17 cellular contexts compared by ENCODE assay signal in the genomic region with DNA sequence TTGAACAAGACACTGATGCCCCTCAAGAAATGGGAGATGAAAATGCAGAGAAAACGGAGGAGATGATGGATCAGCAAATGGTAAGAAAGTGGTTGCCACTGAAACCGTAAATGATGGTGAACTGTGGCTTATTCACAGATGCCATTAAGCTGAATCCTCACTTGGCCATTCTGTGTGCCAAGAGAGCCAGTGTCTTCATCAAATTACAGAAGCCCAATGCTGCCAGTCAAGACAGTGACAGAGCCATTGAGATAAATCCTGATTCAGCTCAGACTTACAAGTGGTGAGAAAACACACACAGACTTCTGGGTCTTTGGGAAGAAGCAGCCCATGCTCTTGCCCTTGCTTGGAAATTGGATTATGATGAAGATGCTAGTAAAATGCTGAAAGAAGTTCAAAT. TPM values are rescaled to one million over a fixed set of nuclear protein-coding genes. Genes with fewer than 3 reads are reported as not detected.
DNase-seq lines count a peak whose midpoint lies in the region; ATAC-seq lines count a peak whose summit lies in the region.
"Had no signal": no experiment of that assay in that cellular context is flagged by ENCODE, and none has a peak within 500 bp of the region (broad histone marks: within the 10 kb centered on the region; RNA-seq: fewer than 3 reads in every experiment).

No MANE protein-coding gene starts in this region.

- DNase-seq in AG08396 (ENCODE audit: low spot score) (peak; percentile 22), HS-5 (ENCODE audit: low read depth) (peak; percentile 32), amniotic epithelial cell (ENCODE audit: low read depth) (peak; percentile 22), hepatic stellate cell (ENCODE audit: low spot score) (peak; percentile 4), T-helper 1 cell (no peak), NCI-H187 (lab: John Stamatoyannopoulos, UW) (no peak), Right ventricle myocardium superior (no peak), NCI-H748 treated with DMSO at 0.1 percent for 48 hours (lab: John Stamatoyannopoulos, UW) (no peak)
- DNase-seq: activated B cell treated with CpG ODN at 0.5 μM for 24 hours; activated CD8-positive, alpha-beta memory T cell treated with anti-CD3 and anti-CD28 coated beads, Interleukin-2, amount 10 ng/mL, durations not matched to agents 7 days and 5 days; effector CD8-positive, alpha-beta T cell; gastrocnemius medialis; NCI-H1417 treated with DMSO at 0.1 percent for 48 hours; stimulated activated CD4-positive, alpha-beta T cell treated with anti-CD3 and anti-CD28 coated beads, Interleukin-4, amount 100 ng/mL, for 4 hours had no signal

- intact Hi-C loops in Right ventricle myocardium superior (cut with DNase I), result no loop called here

- ATAC-seq in Right ventricle myocardium superior (ENCODE audit: poor library complexity), result no peak
- ATAC-seq: activated CD8-positive, alpha-beta memory T cell treated with anti-CD3 and anti-CD28 coated beads, Interleukin-2, amount 10 ng/mL, durations not matched to agents 7 days and 5 days; gastrocnemius medialis; GM23338 had no signal

RNA-seq across cellular contexts. Expression of gene NBPF6, which starts 52.5 kb away (rescaled TPM):
- total RNA-seq in Right ventricle myocardium superior, result not detected
- total RNA-seq: activated B cell treated with CpG ODN at 0.5 μM for 24 hours; activated CD8-positive, alpha-beta memory T cell treated with anti-CD3 and anti-CD28 coated beads, Interleukin-2, amount 10 ng/mL, durations not matched to agents 7 days and 5 days; B cell; gastrocnemius medialis; GM23338; mesenteric fat pad had no signal

RNA-seq across cellular contexts. Expression of gene EEIG2, which starts 57.3 kb away (rescaled TPM):
- 5.1 TPM for total RNA-seq in Right ventricle myocardium superior

Comparison
In these comparisons a context has a peak if more than half of its experiments do, and no peak if none do; other contexts are left out.
1. DNase-seq: peak in AG08396 (single experiment), HS-5 (single experiment), amniotic epithelial cell (single experiment) and hepatic stellate cell (single experiment); none in T-helper 1 cell (0 of 5), NCI-H187 (0 of 2), Right ventricle myocardium superior (single experiment) and NCI-H748 treated with DMSO at 0.1 percent for 48 hours (single experiment).